ENCODE assay signal across 8 cellular contexts in genomic region chr3:79019137-79019923, GRCh38.
DNase-seq lines count a peak whose midpoint lies in the region; ATAC-seq, FAIRE-seq and TF ChIP-seq lines count a peak whose summit lies in the region.

No MANE protein-coding gene starts in this region.

- peak; percentile 46 to 67 for ATAC-seq in activated T-cell treated with anti-CD3 and anti-CD28 coated beads, Interleukin-2, amount 50 U/mL, for 4 hours

- H3K4me3 ChIP-seq in HUES64 (ENCODE audit: low read length) = peak overlapping the region; percentile 86
- peak overlapping the region; percentile 73 to 85 (median 77) for H3K4me3 ChIP-seq in skeletal muscle tissue (ENCODE audit: low read length in 3 of 3)

- no peak for DNase-seq in activated T-cell treated with anti-CD3 and anti-CD28 coated beads, Interleukin-2, amount 50 U/mL, for 4 hours
- DNase-seq in activated T-cell treated with anti-CD3 and anti-CD28 coated beads, Interleukin-2, amount 50 U/mL, for 1 hour = no peak
- DNase-seq in RCC 7860 (ENCODE audit: low spot score) = peak; percentile 68
- DNase-seq in chondrocyte (ENCODE audit: low spot score) = peak; percentile 96
- DNase-seq in iris pigment epithelial cell (ENCODE audit: low read depth) = peak; percentile 97
- DNase-seq in immature natural killer cell = no peak

- H3K9ac ChIP-seq in HUES64 (ENCODE audit: low read depth, low read length) = peak overlapping the region; percentile 85
- H3K9ac ChIP-seq in skeletal muscle tissue (ENCODE audit: low read depth in 1 of 3, low read length in 3 of 3) = peak overlapping the region; percentile 76 to 89 (median 82)

- WGBS in HUES64 = under 1% methylated on average over 40 of the region's 40 CpGs

- TF ChIP-seq CTCF in chondrocyte (IDR thresholded peaks at IDR 0.05) = no peak

- H3K4me1 ChIP-seq in HUES64 (ENCODE audit: insufficient read depth, low read length) = peaks cover 28% of the 10 kb centered on the region
- peaks cover 3 to 7% (median 6%) of the 10 kb centered on the region in 3 donors for H3K4me1 ChIP-seq in skeletal muscle tissue (ENCODE audit: control insufficient read depth in 3 of 3, insufficient read depth in 3 of 3, low read length in 3 of 3)

- H3K36me3 ChIP-seq in HUES64 (ENCODE audit: insufficient read depth, low read length) = no peaks in the 10 kb centered on the region
- H3K36me3 ChIP-seq in skeletal muscle tissue (ENCODE audit: control insufficient read depth in 3 of 3, insufficient read depth in 3 of 3, low read length in 3 of 3) = no peaks in the 10 kb centered on the region

- H3K4me1 Mint-ChIP-seq in activated T-cell treated with anti-CD3 and anti-CD28 coated beads, Interleukin-2, amount 50 U/mL, for 4 hours (ENCODE audit: low read depth) = peaks cover 5% of the 10 kb centered on the region
- H3K4me1 Mint-ChIP-seq in chondrocyte (ENCODE audit: low read depth) (peaks cover 7% of the 10 kb centered on the region), immature natural killer cell (peaks cover 0 to 7% of the 10 kb centered on the region in 2 donors)

- H3K9me3 Mint-ChIP-seq in activated T-cell treated with anti-CD3 and anti-CD28 coated beads, Interleukin-2, amount 50 U/mL, for 4 hours = peaks cover 4% of the 10 kb centered on the region
- no peaks in the 10 kb centered on the region for H3K9me3 Mint-ChIP-seq in chondrocyte (ENCODE audit: low read depth)
- peaks cover 3 to 22% (median 13%) of the 10 kb centered on the region in 6 donors for H3K9me3 Mint-ChIP-seq in immature natural killer cell

- H3K27me3 ChIP-seq in HUES64 (ENCODE audit: insufficient read depth, low read length) (no peaks in the 10 kb centered on the region), skeletal muscle tissue (ENCODE audit: control insufficient read depth in 3 of 3, insufficient read depth in 3 of 3, low read length in 3 of 3) (no peaks in the 10 kb centered on the region)

- H3K9me3 ChIP-seq in HUES64 (ENCODE audit: insufficient read depth, low read depth, low read length) = no peaks in the 10 kb centered on the region
- H3K9me3 ChIP-seq in skeletal muscle tissue (ENCODE audit: control insufficient read depth in 3 of 3, low read length in 3 of 3) = no peaks in the 10 kb centered on the region

- H3K36me3 Mint-ChIP-seq in activated T-cell treated with anti-CD3 and anti-CD28 coated beads, Interleukin-2, amount 50 U/mL, for 4 hours (ENCODE audit: insufficient read depth) = no peaks in the 10 kb centered on the region
- H3K36me3 Mint-ChIP-seq in chondrocyte (ENCODE audit: low read depth) (no peaks in the 10 kb centered on the region), immature natural killer cell (peaks cover 0 to 5% (median 3%) of the 10 kb centered on the region in 3 donors)

- no peak overlapping the region for H3K27ac Mint-ChIP-seq in chondrocyte (ENCODE audit: unreplicated experiment)
- H3K27ac Mint-ChIP-seq in immature natural killer cell = no peak overlapping the region

- H3K27ac ChIP-seq in HUES64 (ENCODE audit: low read depth, low read length) = peak overlapping the region; percentile 91
- peak overlapping the region; percentile 86 for H3K27ac ChIP-seq in skeletal muscle tissue (ENCODE audit: low read depth, low read length)

- peaks cover 6% of the 10 kb centered on the region for H3K27me3 Mint-ChIP-seq in activated T-cell treated with anti-CD3 and anti-CD28 coated beads, Interleukin-2, amount 50 U/mL, for 4 hours (ENCODE audit: low read depth)
- H3K27me3 Mint-ChIP-seq in chondrocyte (ENCODE audit: low read depth) (no peaks in the 10 kb centered on the region), immature natural killer cell (ENCODE audit: low read depth in 3 of 3) (peaks cover 0 to 2% (median 0%) of the 10 kb centered on the region in 3 donors)

- FAIRE-seq in RCC 7860 (lab: Jason Lieb, UNC) = no peak

- H3K4me3 Mint-ChIP-seq in activated T-cell treated with anti-CD3 and anti-CD28 coated beads, Interleukin-2, amount 50 U/mL, for 4 hours = no peak overlapping the region
- H3K4me3 Mint-ChIP-seq in chondrocyte (ENCODE audit: unreplicated experiment) (no peak overlapping the region), immature natural killer cell (peak overlapping the region in 2 of 5 donors; percentile 22 to 56)

Comparison
In these comparisons a context has a peak if more than half of its experiments do, and no peak if none do; other contexts are left out.
1. DNase-seq: peak in RCC 7860 (single experiment), chondrocyte (single experiment) and iris pigment epithelial cell (single experiment); none in activated T-cell treated with anti-CD3 and anti-CD28 coated beads, Interleukin-2, amount 50 U/mL, for 4 hours (single experiment), activated T-cell treated with anti-CD3 and anti-CD28 coated beads, Interleukin-2, amount 50 U/mL, for 1 hour (single experiment) and immature natural killer cell (0 of 3).